ENCODE assay signal across 2 cellular contexts in the genomic region with DNA sequence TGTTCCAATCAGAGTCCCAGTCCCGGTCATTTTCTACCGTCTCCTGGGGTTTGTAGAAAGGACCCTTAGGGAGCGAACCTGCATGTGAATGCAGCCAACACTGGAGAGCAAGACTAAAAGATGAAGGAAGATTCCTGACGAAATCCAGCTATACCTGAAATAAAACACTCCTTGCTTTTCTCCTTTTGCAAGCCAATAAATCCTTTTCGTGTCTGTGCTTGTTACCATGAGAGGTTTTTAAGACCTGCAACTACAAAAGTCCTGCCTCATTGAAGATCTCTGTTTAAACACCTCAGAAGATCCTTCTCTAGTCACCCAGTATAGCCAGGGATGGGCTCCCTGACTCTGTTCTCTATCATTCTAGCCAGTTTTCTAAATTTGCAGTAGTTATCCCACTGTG.
TF ChIP-seq lines count a peak whose summit lies in the region.

No MANE protein-coding gene starts in this region.

TF ChIP-seq in GM23338, 12 proteins besides CTCF, POLR2A, EP300 and RAD21:
- TF ChIP-seq, protein P1, sequence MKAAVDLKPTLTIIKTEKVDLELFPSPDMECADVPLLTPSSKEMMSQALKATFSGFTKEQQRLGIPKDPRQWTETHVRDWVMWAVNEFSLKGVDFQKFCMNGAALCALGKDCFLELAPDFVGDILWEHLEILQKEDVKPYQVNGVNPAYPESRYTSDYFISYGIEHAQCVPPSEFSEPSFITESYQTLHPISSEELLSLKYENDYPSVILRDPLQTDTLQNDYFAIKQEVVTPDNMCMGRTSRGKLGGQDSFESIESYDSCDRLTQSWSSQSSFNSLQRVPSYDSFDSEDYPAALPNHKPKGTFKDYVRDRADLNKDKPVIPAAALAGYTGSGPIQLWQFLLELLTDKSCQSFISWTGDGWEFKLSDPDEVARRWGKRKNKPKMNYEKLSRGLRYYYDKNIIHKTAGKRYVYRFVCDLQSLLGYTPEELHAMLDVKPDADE (IDR thresholded peaks at IDR 0.05) = no peak
- TF ChIP-seq ZNF331 (CRISPR knock-in tag; IDR thresholded peaks at IDR 0.05; ENCODE audit: low read depth) = no peak
- no peak for TF ChIP-seq CREB1 (CRISPR knock-in tag; IDR thresholded peaks at IDR 0.05; ENCODE audit: low read depth)
- TF ChIP-seq POLR2AphosphoS5 (IDR thresholded peaks at IDR 0.05; ENCODE audit: low read depth) = no peak

TF ChIP-seq in SK-N-SH, 30 proteins besides CTCF, POLR2A, EP300 and RAD21:
- TF ChIP-seq EZH2phosphoT487 (IDR thresholded peaks at IDR 0.05; ENCODE audit: borderline replicate concordance, low read depth) = no peak
- TF ChIP-seq MEF2A (IDR thresholded peaks at IDR 0.05; ENCODE audit: borderline replicate concordance, low read depth) = no peak
- TF ChIP-seq SIN3A (IDR thresholded peaks at IDR 0.05; ENCODE audit: borderline replicate concordance, low read depth, low read length) = no peak
- TF ChIP-seq, protein P2, sequence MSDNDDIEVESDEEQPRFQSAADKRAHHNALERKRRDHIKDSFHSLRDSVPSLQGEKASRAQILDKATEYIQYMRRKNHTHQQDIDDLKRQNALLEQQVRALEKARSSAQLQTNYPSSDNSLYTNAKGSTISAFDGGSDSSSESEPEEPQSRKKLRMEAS (IDR thresholded peaks at IDR 0.05; ENCODE audit: low read depth) = no peak
- no peak for TF ChIP-seq POLR2AphosphoS5 (IDR thresholded peaks at IDR 0.05; ENCODE audit: low read depth, low read length)
- TF ChIP-seq FOXJ3 (CRISPR knock-in tag; IDR thresholded peaks at IDR 0.05) = no peak
- no peak for TF ChIP-seq ELF1 (IDR thresholded peaks at IDR 0.05)
- TF ChIP-seq, protein P3, sequence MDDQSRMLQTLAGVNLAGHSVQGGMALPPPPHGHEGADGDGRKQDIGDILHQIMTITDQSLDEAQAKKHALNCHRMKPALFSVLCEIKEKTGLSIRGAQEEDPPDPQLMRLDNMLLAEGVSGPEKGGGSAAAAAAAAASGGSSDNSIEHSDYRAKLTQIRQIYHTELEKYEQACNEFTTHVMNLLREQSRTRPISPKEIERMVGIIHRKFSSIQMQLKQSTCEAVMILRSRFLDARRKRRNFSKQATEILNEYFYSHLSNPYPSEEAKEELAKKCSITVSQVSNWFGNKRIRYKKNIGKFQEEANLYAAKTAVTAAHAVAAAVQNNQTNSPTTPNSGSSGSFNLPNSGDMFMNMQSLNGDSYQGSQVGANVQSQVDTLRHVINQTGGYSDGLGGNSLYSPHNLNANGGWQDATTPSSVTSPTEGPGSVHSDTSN (IDR thresholded peaks at IDR 0.05) = no peak
- TF ChIP-seq GATA2 (CRISPR knock-in tag; IDR thresholded peaks at IDR 0.05) = no peak
- no peak for TF ChIP-seq NRF1 (IDR thresholded peaks at IDR 0.05; ENCODE audit: low read depth, low read length)
- TF ChIP-seq NFIC (IDR thresholded peaks at IDR 0.05; ENCODE audit: borderline replicate concordance) = no peak
- no peak for TF ChIP-seq TCF12 (IDR thresholded peaks at IDR 0.05)
- no peak for TF ChIP-seq TEAD4 (IDR thresholded peaks at IDR 0.05; ENCODE audit: borderline replicate concordance, insufficient read depth)
